8 cellular contexts compared by ENCODE assay signal in genomic region chr19:55503447-55504251, GRCh38. TPM values are rescaled to one million over a fixed set of nuclear protein-coding genes. Genes with fewer than 3 reads are reported as not detected.
DNase-seq lines count a peak whose midpoint lies in the region; ATAC-seq and TF ChIP-seq lines count a peak whose summit lies in the region.

No MANE protein-coding gene starts in this region.

- peak overlapping the region; percentile 69 for H3K9ac ChIP-seq in mesenchymal stem cell (ENCODE audit: low read length)

- H2BK12ac ChIP-seq in mesenchymal stem cell (ENCODE audit: low read length in 2 of 2) = no peak overlapping the region

- no peak overlapping the region for H2BK120ac ChIP-seq in mesenchymal stem cell (ENCODE audit: low read depth, low read length)

- H3K27ac ChIP-seq in CD8-positive, alpha-beta T cell (ENCODE audit: low read depth, low read length) = peak overlapping the region; percentile 49
- H3K27ac ChIP-seq in HL-60 (replicated peaks) (peak overlapping the region; percentile 36; the same call in 1 of the 2 replicates), mesenchymal stem cell (ENCODE audit: low read length, poor library complexity, severe bottlenecking) (peak overlapping the region; percentile 46)
- peak overlapping the region; percentile 35 for H3K27ac ChIP-seq in effector memory CD4-positive, alpha-beta T cell (ENCODE audit: insufficient read depth, low read length, poor library complexity, severe bottlenecking)

- CTCF ChIA-PET in CD8-positive, alpha-beta T cell (lab: Charles Lee) = interaction anchor here (0.6 to 5.3 kb wide), 59 partner anchors 9 to 416 kb away, joined by 3 to 72 read pairs (median 4); partner anchors contain the start of genes FIZ1, ISOC2, NAT14 and TMEM238
- CTCF ChIA-PET in activated CD8-positive, alpha-beta T cell treated with anti-CD3 and anti-CD28 coated beads, Interleukin-2, amount 10 ng/mL, durations not matched to agents 7 days and 5 days (lab: Charles Lee) = interaction anchor here (0.6 to 3.6 kb wide), 52 partner anchors 9 to 415 kb away, joined by 3 to 75 read pairs (median 5); partner anchors contain the start of genes DNAAF3, FIZ1, ISOC2 and KMT5C

- no peak overlapping the region for H3K18ac ChIP-seq in mesenchymal stem cell (ENCODE audit: low read depth in 1 of 2, low read length in 2 of 2)

- peak overlapping the region; percentile 77 for H3K4me3 Mint-ChIP-seq in CD8-positive, alpha-beta T cell
- peak overlapping the region; percentile 70 for H3K4me3 Mint-ChIP-seq in activated CD8-positive, alpha-beta T cell treated with anti-CD3 and anti-CD28 coated beads, Interleukin-2, amount 10 ng/mL, durations not matched to agents 7 days and 5 days

- no peaks in the 10 kb centered on the region for H3K9me3 Mint-ChIP-seq in CD8-positive, alpha-beta T cell
- no peaks in the 10 kb centered on the region for H3K9me3 Mint-ChIP-seq in activated CD8-positive, alpha-beta T cell treated with anti-CD3 and anti-CD28 coated beads, Interleukin-2, amount 10 ng/mL, durations not matched to agents 7 days and 5 days (ENCODE audit: insufficient read depth)

- H3K9me3 ChIP-seq in CD8-positive, alpha-beta T cell (ENCODE audit: low read length) = no peaks in the 10 kb centered on the region
- H3K9me3 ChIP-seq in effector memory CD4-positive, alpha-beta T cell (ENCODE audit: control insufficient read depth, low read length) = no peaks in the 10 kb centered on the region
- H3K9me3 ChIP-seq in mesenchymal stem cell (ENCODE audit: control insufficient read depth, low read length) = no peaks in the 10 kb centered on the region

- H3K27me3 Mint-ChIP-seq in CD8-positive, alpha-beta T cell (ENCODE audit: low read depth) = peaks cover 2% of the 10 kb centered on the region
- H3K27me3 Mint-ChIP-seq in activated CD8-positive, alpha-beta T cell treated with anti-CD3 and anti-CD28 coated beads, Interleukin-2, amount 10 ng/mL, durations not matched to agents 7 days and 5 days (ENCODE audit: low read depth) = no peaks in the 10 kb centered on the region

- peak overlapping the region; percentile 66 for H3K4me3 ChIP-seq in CD8-positive, alpha-beta T cell (ENCODE audit: low read depth, low read length)
- H3K4me3 ChIP-seq in HL-60 (replicated peaks; ENCODE audit: insufficient read depth, low read length) (peak overlapping the region; percentile 35), mesenchymal stem cell (ENCODE audit: insufficient read depth in 1 of 2, low read depth in 1 of 2, low read length in 2 of 2) (peak overlapping the region; percentile 53 to 75)
- H3K4me3 ChIP-seq in effector memory CD4-positive, alpha-beta T cell (ENCODE audit: insufficient read depth, low read depth, low read length, poor library complexity, severe bottlenecking) = peak overlapping the region; percentile 50

- peaks cover 4% of the 10 kb centered on the region for H3K4me1 ChIP-seq in CD8-positive, alpha-beta T cell (ENCODE audit: insufficient read depth, low read length)
- peaks cover 5% of the 10 kb centered on the region for H3K4me1 ChIP-seq in effector memory CD4-positive, alpha-beta T cell (ENCODE audit: control insufficient read depth, insufficient read depth, low read length, poor library complexity, severe bottlenecking)
- peaks cover 4% of the 10 kb centered on the region for H3K4me1 ChIP-seq in mesenchymal stem cell (ENCODE audit: control insufficient read depth, insufficient read depth, low read depth, low read length)

- peaks cover 12% of the 10 kb centered on the region for H3K4me1 Mint-ChIP-seq in CD8-positive, alpha-beta T cell (ENCODE audit: low read depth)
- peaks cover 19% of the 10 kb centered on the region for H3K4me1 Mint-ChIP-seq in activated CD8-positive, alpha-beta T cell treated with anti-CD3 and anti-CD28 coated beads, Interleukin-2, amount 10 ng/mL, durations not matched to agents 7 days and 5 days (ENCODE audit: low read depth)

- no peaks in the 10 kb centered on the region for H3K79me1 ChIP-seq in mesenchymal stem cell (replicated peaks; ENCODE audit: low read length, poor library complexity, severe bottlenecking)

- H3K4ac ChIP-seq in mesenchymal stem cell (ENCODE audit: low read depth in 1 of 2, low read length in 2 of 2) = no peak overlapping the region

- no peak overlapping the region for H4K91ac ChIP-seq in mesenchymal stem cell (ENCODE audit: low read length)

- peak overlapping the region; percentile 75 for H4K8ac ChIP-seq in mesenchymal stem cell (ENCODE audit: low read length)

- TF ChIP-seq CTCF in CD8-positive, alpha-beta T cell (IDR thresholded peaks at IDR 0.05) = peak; percentile 99
- peak; percentile 89 for TF ChIP-seq CTCF in HL-60 (IDR thresholded peaks at IDR 0.05; ENCODE audit: insufficient read depth, low read length)

- H3K27ac Mint-ChIP-seq in CD8-positive, alpha-beta T cell = peak overlapping the region; percentile 80
- peak overlapping the region; percentile 85 for H3K27ac Mint-ChIP-seq in activated CD8-positive, alpha-beta T cell treated with anti-CD3 and anti-CD28 coated beads, Interleukin-2, amount 10 ng/mL, durations not matched to agents 7 days and 5 days

- no peaks in the 10 kb centered on the region for H3K36me3 ChIP-seq in CD8-positive, alpha-beta T cell (ENCODE audit: insufficient read depth, low read length)
- no peaks in the 10 kb centered on the region for H3K36me3 ChIP-seq in effector memory CD4-positive, alpha-beta T cell (ENCODE audit: control insufficient read depth, insufficient read depth, low read length)
- H3K36me3 ChIP-seq in mesenchymal stem cell (ENCODE audit: control insufficient read depth in 1 of 2, insufficient read depth in 2 of 2, low read depth in 1 of 2, low read length in 2 of 2) = peaks cover 30 to 63% of the 10 kb centered on the region in 2 experiments

- no peak overlapping the region for H3K23ac ChIP-seq in mesenchymal stem cell (ENCODE audit: low read length in 2 of 2)

- H3K4me2 ChIP-seq in mesenchymal stem cell (ENCODE audit: low read length, poor library complexity, severe bottlenecking) = peak overlapping the region; percentile 83

- no peaks in the 10 kb centered on the region for H3K36me3 Mint-ChIP-seq in CD8-positive, alpha-beta T cell
- peaks cover 8% of the 10 kb centered on the region for H3K36me3 Mint-ChIP-seq in activated CD8-positive, alpha-beta T cell treated with anti-CD3 and anti-CD28 coated beads, Interleukin-2, amount 10 ng/mL, durations not matched to agents 7 days and 5 days (ENCODE audit: low read depth)

- H2BK5ac ChIP-seq in mesenchymal stem cell (ENCODE audit: low read depth, low read length, poor library complexity, severe bottlenecking) = no peak overlapping the region

- POLR2A ChIA-PET in CD8-positive, alpha-beta T cell (lab: Charles Lee) = interaction anchor here (0.7 to 1.8 kb wide), 10 partner anchors 27 to 367 kb away, joined by 3 to 6 read pairs (median 3); partner anchors contain the start of genes FIZ1, ISOC2, ZNF628 and ZNF784
- POLR2A ChIA-PET in activated CD8-positive, alpha-beta T cell treated with anti-CD3 and anti-CD28 coated beads, Interleukin-2, amount 10 ng/mL, durations not matched to agents 7 days and 5 days (lab: Charles Lee) = interaction anchor here (1.0 kb wide), 2 partner anchors 97 to 164 kb away, joined by 3 read pairs; no protein-coding TSS in a partner anchor

- ATAC-seq in CD8-positive, alpha-beta T cell = peak; percentile 94
- ATAC-seq in GM19452 (IDR thresholded peaks at IDR 0.05; ENCODE audit: unreplicated experiment) = peak; percentile 95
- peak; percentile 94 for ATAC-seq in activated CD8-positive, alpha-beta T cell treated with anti-CD3 and anti-CD28 coated beads, Interleukin-2, amount 10 ng/mL, durations not matched to agents 7 days and 5 days

- no peak overlapping the region for H2AK5ac ChIP-seq in mesenchymal stem cell (ENCODE audit: low read length, severe bottlenecking)

- peak overlapping the region; percentile 33 for H2BK15ac ChIP-seq in mesenchymal stem cell (ENCODE audit: low read depth, poor library complexity, severe bottlenecking)

- H3K27me3 ChIP-seq in CD8-positive, alpha-beta T cell (ENCODE audit: insufficient read depth, low read length) = no peaks in the 10 kb centered on the region
- H3K27me3 ChIP-seq in HL-60 (ENCODE audit: insufficient read depth, poor library complexity, severe bottlenecking) (peaks cover 3% of the 10 kb centered on the region), mesenchymal stem cell (ENCODE audit: control insufficient read depth in 1 of 2, insufficient read depth in 1 of 2, low read length in 2 of 2) (no peaks in the 10 kb centered on the region)
- no peaks in the 10 kb centered on the region for H3K27me3 ChIP-seq in effector memory CD4-positive, alpha-beta T cell (replicated peaks; ENCODE audit: control insufficient read depth, insufficient read depth, low read length, poor library complexity, severe bottlenecking)

- no peak overlapping the region for H2AFZ ChIP-seq in mesenchymal stem cell (ENCODE audit: low read depth, low read length)

- peak; percentile 86 to 98 (median 91) for DNase-seq in CD8-positive, alpha-beta T cell
- DNase-seq in HL-60 (ENCODE audit: low read depth in 1 of 2, low spot score in 1 of 2) (peak; percentile 74 to 88), NCI-H82 treated with DMSO at 0.1 percent for 48 hours (lab: John Stamatoyannopoulos, UW; ENCODE audit: unreplicated experiment) (peak; percentile 80), mesenchymal stem cell (peak; percentile 92)
- DNase-seq in activated CD8-positive, alpha-beta T cell treated with anti-CD3 and anti-CD28 coated beads, Interleukin-2, amount 10 ng/mL, durations not matched to agents 7 days and 5 days = peak; percentile 93
- peak; percentile 83 to 88 (median 83) for DNase-seq in effector memory CD4-positive, alpha-beta T cell
- DNase-seq in stimulated activated CD8-positive, alpha-beta memory T cell treated with anti-CD3 and anti-CD28 coated beads, Interleukin-12 subunit alpha, Interleukin-12 subunit beta, amount 100 ng/mL, for 24 hours (ENCODE audit: extremely low read depth) = peak; percentile 78

- intact Hi-C loops in CD8-positive, alpha-beta T cell (cut with DNase I, micrococcal nuclease) = loop anchor here (1.0 to 5.0 kb wide), 13 partner anchors 18 to 1021 kb away; partner anchors contain the start of genes NAT14 (in 2 of the 2), FIZ1 (in 1 of the 2) and ZNF628 (in 1 of the 2)

- 30% methylated on average over 68 of the region's 68 CpGs for WGBS in mesenchymal stem cell

- H3K14ac ChIP-seq in mesenchymal stem cell (ENCODE audit: low read length in 2 of 2) = no peak overlapping the region

RNA-seq across cellular contexts. Expression of gene SSC5D, which starts 15.4 kb away (rescaled TPM):
- 1 to 10 TPM in 1 of 2 experiments, under 1 TPM in 1; 0.36 to 1.2 TPM for total RNA-seq in CD8-positive, alpha-beta T cell
- total RNA-seq in activated CD8-positive, alpha-beta T cell treated with anti-CD3 and anti-CD28 coated beads, Interleukin-2, amount 10 ng/mL, durations not matched to agents 7 days and 5 days = under 1 TPM; 0.50 to 0.55 TPM
- 29.2 TPM for polyA plus RNA-seq in mesenchymal stem cell (2013, experiment 1 of 2)
- polyA plus RNA-seq in mesenchymal stem cell (2013, experiment 2 of 2) = 27.1 TPM

RNA-seq across cellular contexts. Expression of gene NAT14, which starts 18.7 kb away (rescaled TPM):
- total RNA-seq in CD8-positive, alpha-beta T cell = 1 to 10 TPM; 9.9 to 10.0 TPM
- 10 to 100 TPM; 16.2 to 16.4 TPM for total RNA-seq in activated CD8-positive, alpha-beta T cell treated with anti-CD3 and anti-CD28 coated beads, Interleukin-2, amount 10 ng/mL, durations not matched to agents 7 days and 5 days
- polyA plus RNA-seq in mesenchymal stem cell (2013, experiment 1 of 2) = 106 TPM
- 108 TPM for polyA plus RNA-seq in mesenchymal stem cell (2013, experiment 2 of 2)

RNA-seq across cellular contexts. Expression of gene ZNF628, which starts 27.2 kb away (rescaled TPM):
- 10 to 100 TPM; 27.0 to 27.8 TPM for total RNA-seq in CD8-positive, alpha-beta T cell
- 10 to 100 TPM; 10.2 to 11.6 TPM for total RNA-seq in activated CD8-positive, alpha-beta T cell treated with anti-CD3 and anti-CD28 coated beads, Interleukin-2, amount 10 ng/mL, durations not matched to agents 7 days and 5 days
- polyA plus RNA-seq in mesenchymal stem cell (2013, experiment 1 of 2) = 7.0 TPM
- polyA plus RNA-seq in mesenchymal stem cell (2013, experiment 2 of 2) = 6.6 TPM

RNA-seq across cellular contexts. Expression of gene SBK2, which starts 33.3 kb away (rescaled TPM):
- not detected for total RNA-seq in CD8-positive, alpha-beta T cell
- not detected for total RNA-seq in activated CD8-positive, alpha-beta T cell treated with anti-CD3 and anti-CD28 coated beads, Interleukin-2, amount 10 ng/mL, durations not matched to agents 7 days and 5 days
- polyA plus RNA-seq in mesenchymal stem cell (2013, experiment 1 of 2) = not detected
- polyA plus RNA-seq in mesenchymal stem cell (2013, experiment 2 of 2) = not detected

RNA-seq across cellular contexts. Expression of gene C19orf85, which starts 39.1 kb away (rescaled TPM):
- not detected for total RNA-seq in CD8-positive, alpha-beta T cell
- not detected for total RNA-seq in activated CD8-positive, alpha-beta T cell treated with anti-CD3 and anti-CD28 coated beads, Interleukin-2, amount 10 ng/mL, durations not matched to agents 7 days and 5 days
- polyA plus RNA-seq in mesenchymal stem cell (2013, experiment 1 of 2) = not detected
- not detected for polyA plus RNA-seq in mesenchymal stem cell (2013, experiment 2 of 2)

Comparison
In these comparisons a context has a peak if more than half of its experiments do, and no peak if none do; other contexts are left out.
1. Peak in every context shown above with its lines: DNase-seq, ATAC-seq, H3K4me3 ChIP-seq and H3K27ac ChIP-seq.